Comparison of ENCODE assay signal across 1 cellular context in genomic region chr12:132084681-132085635, GRCh38.
TF ChIP-seq lines count a peak whose summit lies in the region.

No MANE protein-coding gene starts in this region.

TF ChIP-seq in GM12878, 131 proteins besides CTCF, POLR2A, EP300 and RAD21 (continued from another document and continues in another):
- TF ChIP-seq ATF7 (IDR thresholded peaks at IDR 0.05; ENCODE audit: low read depth) (no peak), IKZF2 (IDR thresholded peaks at IDR 0.05) (peak; percentile 14 to 37; a peak in 1 of 4 replicates), ZBED1 (IDR thresholded peaks at IDR 0.05; ENCODE audit: borderline replicate concordance) (no peak), TBL1XR1 (IDR thresholded peaks at IDR 0.05; ENCODE audit: low read depth, low read length) (no peak), SMAD5 (IDR thresholded peaks at IDR 0.05; ENCODE audit: low read depth) (no peak), PAX5 (IDR thresholded peaks at IDR 0.05; ENCODE audit: borderline replicate concordance, low read depth, low read length) (no peak), BRCA1 (IDR thresholded peaks at IDR 0.05; ENCODE audit: low read depth, low read length) (peak; percentile 69), TCF7 (IDR thresholded peaks at IDR 0.05; ENCODE audit: borderline replicate concordance) (no peak), CEBPB (IDR thresholded peaks at IDR 0.05; ENCODE audit: borderline replicate concordance in 1 of 2, low read depth in 2 of 2, low read length in 2 of 2) (no peak), ATF2 (IDR thresholded peaks at IDR 0.05; ENCODE audit: low read length) (no peak), ZNF24 (IDR thresholded peaks at IDR 0.05) (no peak), REST (IDR thresholded peaks at IDR 0.05; ENCODE audit: low read depth, low read length) (no peak), TCF3 (IDR thresholded peaks at IDR 0.05; ENCODE audit: borderline replicate concordance, insufficient read depth, low read depth, low read length) (no peak), SREBF2 (IDR thresholded peaks at IDR 0.05; ENCODE audit: low read length) (no peak), NRF1 (conservative IDR thresholded peaks at IDR 0.05; ENCODE audit: low read depth, low read length) (no peak), TAF1 (IDR thresholded peaks at IDR 0.05; ENCODE audit: borderline replicate concordance, low read depth, low read length) (no peak), CHD4 (IDR thresholded peaks at IDR 0.05) (no peak), CEBPZ (IDR thresholded peaks at IDR 0.05; ENCODE audit: low read depth, low read length) (no peak), ELK1 (IDR thresholded peaks at IDR 0.05; ENCODE audit: low read depth, low read length) (no peak), STAT1 (conservative IDR thresholded peaks at IDR 0.05) (no peak), ZNF274 (IDR thresholded peaks at IDR 0.05; ENCODE audit: insufficient read depth, insufficient read length) (no peak), MAX (IDR thresholded peaks at IDR 0.05; ENCODE audit: low read depth, low read length) (no peak), FOXK2 (IDR thresholded peaks at IDR 0.05) (no peak), KAT2A (conservative IDR thresholded peaks at IDR 0.05; ENCODE audit: control insufficient read depth, low read depth, low read length) (no peak), KLF5 (IDR thresholded peaks at IDR 0.05; ENCODE audit: partially characterized antibody) (no peak), CBX5 (IDR thresholded peaks at IDR 0.05; ENCODE audit: low read depth) (no peak), SP1 (IDR thresholded peaks at IDR 0.05; ENCODE audit: low read depth, low read length) (no peak), E2F8 (IDR thresholded peaks at IDR 0.05; ENCODE audit: low read depth, partially characterized antibody) (no peak), ZNF622 (IDR thresholded peaks at IDR 0.05) (no peak), CHD1 (IDR thresholded peaks at IDR 0.05; ENCODE audit: low read depth, low read length) (no peak), CREM (IDR thresholded peaks at IDR 0.05; ENCODE audit: low read depth) (0 out of 2 replicates have a peak, but pooled peaks have one; percentile 44), STAT3 (IDR thresholded peaks at IDR 0.05; ENCODE audit: low read depth, low read length) (no peak), YBX1 (IDR thresholded peaks at IDR 0.05) (no peak), RELA (IDR thresholded peaks at IDR 0.05; ENCODE audit: borderline replicate concordance, partially characterized antibody) (no peak), SIN3A (IDR thresholded peaks at IDR 0.05; ENCODE audit: low read depth, low read length) (no peak), CBFB (IDR thresholded peaks at IDR 0.05; ENCODE audit: low read depth) (peak; percentile 44; the same call in 1 of the 2 replicates), ZZZ3 (IDR thresholded peaks at IDR 0.05; ENCODE audit: control insufficient read depth, insufficient read length, low read depth) (no peak), ZNF384 (IDR thresholded peaks at IDR 0.05; ENCODE audit: borderline replicate concordance, low read depth, low read length) (no peak), SUZ12 (IDR thresholded peaks at IDR 0.05; ENCODE audit: unreplicated experiment) (no peak), MLLT1 (IDR thresholded peaks at IDR 0.05) (peak; percentile 45; the same call in 1 of the 2 replicates), ZBTB11 (CRISPR knock-in tag; IDR thresholded peaks at IDR 0.05) (no peak), BHLHE40 (IDR thresholded peaks at IDR 0.05; ENCODE audit: borderline replicate concordance in 1 of 2, low read depth in 2 of 2, low read length in 1 of 2) (peak; percentile 73 to 90), USF1 (IDR thresholded peaks at IDR 0.05; ENCODE audit: borderline replicate concordance, extremely low read length, insufficient read depth, low read depth, low read length) (no peak), POU2F2 (IDR thresholded peaks at IDR 0.05; ENCODE audit: borderline replicate concordance, low read depth, low read length) (0 out of 3 replicates have a peak, but pooled peaks have one; percentile 31), SIX5 (IDR thresholded peaks at IDR 0.05; ENCODE audit: low read depth, low read length, severe bottlenecking) (no peak), MXI1 (IDR thresholded peaks at IDR 0.05; ENCODE audit: low read depth, low read length) (no peak), RCOR1 (conservative IDR thresholded peaks at IDR 0.05; ENCODE audit: low read depth, low read length) (no peak)
